8 cellular contexts compared by ENCODE assay signal in the genomic region with DNA sequence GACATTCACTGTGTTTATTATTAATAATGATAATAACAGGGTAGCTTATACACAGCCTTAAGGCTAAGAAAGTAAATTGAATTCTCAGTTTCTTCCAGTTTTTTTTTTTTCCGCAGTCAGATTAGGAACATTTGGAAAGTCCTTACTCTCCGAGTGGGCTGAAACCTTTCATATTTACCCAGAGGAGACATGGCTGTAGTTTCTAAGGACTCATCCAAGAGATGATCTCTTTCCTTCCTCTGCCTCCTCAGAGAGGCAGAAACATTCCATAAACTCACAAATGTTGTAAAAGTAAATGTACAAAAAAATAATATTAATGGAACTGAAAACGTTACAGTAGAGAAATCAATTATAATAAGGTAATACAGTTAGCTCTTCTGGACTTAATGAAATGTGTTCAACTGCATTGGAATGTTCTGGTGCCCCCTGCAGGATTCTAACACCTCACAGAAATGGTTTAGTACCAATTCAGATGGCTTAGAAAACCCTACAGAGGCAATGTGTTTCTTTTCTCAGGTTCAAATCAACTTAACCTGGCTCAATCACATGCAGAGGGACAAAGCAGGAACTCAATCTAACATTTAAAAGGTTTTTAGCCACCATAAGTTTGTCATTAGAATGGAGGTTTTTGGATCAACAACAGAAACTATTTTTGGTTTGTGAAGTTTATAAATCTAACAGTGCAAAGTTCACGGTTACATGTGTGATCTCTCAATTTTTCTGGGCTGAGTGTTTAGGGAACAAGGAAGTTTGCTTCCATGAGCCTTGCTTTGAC.
DNase-seq lines count a peak whose midpoint lies in the region; ATAC-seq and TF ChIP-seq lines count a peak whose summit lies in the region.

No MANE protein-coding gene starts in this region.

- H3K27me3 Mint-ChIP-seq in GM23338 (ENCODE audit: insufficient read depth, low read depth, poor library complexity), result no peaks in the 10 kb centered on the region

- H3K9me2 ChIP-seq in GM23338 (ENCODE audit: insufficient read depth) (no peaks in the 10 kb centered on the region), MM.1S (replicated peaks; ENCODE audit: insufficient read depth, low read length) (no peaks in the 10 kb centered on the region)

- H3K36me3 ChIP-seq in GM23338 (ENCODE audit: insufficient read depth), result no peaks in the 10 kb centered on the region
- no peaks in the 10 kb centered on the region for H3K36me3 ChIP-seq in MM.1S (replicated peaks; ENCODE audit: insufficient read depth, low read length)
- H3K36me3 ChIP-seq in brain microvascular endothelial cell (replicated peaks), result no peaks in the 10 kb centered on the region

- DNase-seq in NCI-H1436 (lab: John Stamatoyannopoulos, UW) (peak; percentile 51), NCI-H1436 treated with DMSO at 0.1 percent for 48 hours (lab: John Stamatoyannopoulos, UW) (no peak), GM23338 (ENCODE audit: low spot score) (peak; percentile 82), MM.1S (peak; percentile 72), T-helper 2 cell (peak in 4 of 5 experiments; percentile 23 to 83 (median 39)), brain microvascular endothelial cell (peak; percentile 68), kidney glomerular epithelial cell (lab: John Stamatoyannopoulos, UW) (peak; percentile 55)
- peak; percentile 24 to 55 (median 26) for DNase-seq in stimulated activated CD4-positive, alpha-beta T cell treated with anti-CD3 and anti-CD28 coated beads, TNF-alpha, amount 100 ng/mL, for 24 hours (ENCODE audit: low read depth in 3 of 3)

- no peak overlapping the region for H2AFZ ChIP-seq in GM23338
- no peak overlapping the region for H2AFZ ChIP-seq in MM.1S (ENCODE audit: low read length)

- H3K4me2 ChIP-seq in GM23338 (peak overlapping the region; percentile 36; the same call in 1 of the 2 replicates), MM.1S (ENCODE audit: low read depth, low read length) (no peak overlapping the region)

- no peaks in the 10 kb centered on the region for H3K27me3 ChIP-seq in GM23338 (ENCODE audit: insufficient read depth)
- H3K27me3 ChIP-seq in MM.1S (replicated peaks; ENCODE audit: insufficient read depth, low read length), result no peaks in the 10 kb centered on the region
- no peaks in the 10 kb centered on the region for H3K27me3 ChIP-seq in brain microvascular endothelial cell (replicated peaks)

- H3F3A ChIP-seq in GM23338 (replicated peaks; ENCODE audit: low read depth) (no peaks in the 10 kb centered on the region), MM.1S (ENCODE audit: insufficient read depth, low read length) (no peaks in the 10 kb centered on the region)

- no peaks in the 10 kb centered on the region for H3K9me3 ChIP-seq in MM.1S (replicated peaks; ENCODE audit: insufficient read depth, low read length)

- in situ Hi-C loops in brain microvascular endothelial cell (cut with HindIII; ENCODE audit: low pct_ligation_motif_present, low sequenced_read_pairs), result no loop called here

- no peak overlapping the region for H3K9ac ChIP-seq in MM.1S (ENCODE audit: low read length)

- H3K79me2 ChIP-seq in GM23338 (replicated peaks; ENCODE audit: insufficient read depth), result no peaks in the 10 kb centered on the region
- no peaks in the 10 kb centered on the region for H3K79me2 ChIP-seq in MM.1S (ENCODE audit: low read length)

- no peaks in the 10 kb centered on the region for H3K36me3 Mint-ChIP-seq in GM23338 (ENCODE audit: low read depth)

- peaks cover 33% of the 10 kb centered on the region for H3K4me1 Mint-ChIP-seq in GM23338

- H3K4me3 Mint-ChIP-seq in GM23338, result no peak overlapping the region

- no peaks in the 10 kb centered on the region for H4K20me1 ChIP-seq in GM23338 (replicated peaks; ENCODE audit: insufficient read depth)
- H4K20me1 ChIP-seq in MM.1S (ENCODE audit: insufficient read depth, low read length), result no peaks in the 10 kb centered on the region

- peak overlapping the region; percentile 34 for H3K27ac ChIP-seq in GM23338 (ENCODE audit: low read depth)
- no peak overlapping the region for H3K27ac ChIP-seq in MM.1S (ENCODE audit: low read length)
- H3K27ac ChIP-seq in brain microvascular endothelial cell, result no peak overlapping the region

- TF ChIP-seq CTCF in GM23338 (conservative IDR thresholded peaks at IDR 0.05; ENCODE audit: low read depth in 2 of 2) (peak; percentile 82 to 91), MM.1S (IDR thresholded peaks at IDR 0.05; ENCODE audit: low read length) (peak; percentile 80), brain microvascular endothelial cell (IDR thresholded peaks at IDR 0.05; ENCODE audit: low read depth, low read length, missing control alignments) (peak; percentile 70)

- H3K27ac Mint-ChIP-seq in GM23338, result peak overlapping the region; percentile 61; the same call in 1 of the 2 replicates

- H3K4me1 ChIP-seq in GM23338 (ENCODE audit: insufficient read depth), result peaks cover 12% of the 10 kb centered on the region
- no peaks in the 10 kb centered on the region for H3K4me1 ChIP-seq in MM.1S (ENCODE audit: low read length)

- peak; percentile 81 for ATAC-seq in GM23338

- H3K9me3 Mint-ChIP-seq in GM23338, result no peaks in the 10 kb centered on the region

- H3K4me3 ChIP-seq in GM23338, result no peak overlapping the region
- no peak overlapping the region for H3K4me3 ChIP-seq in MM.1S (ENCODE audit: low read length)
- no peak overlapping the region for H3K4me3 ChIP-seq in brain microvascular endothelial cell (ENCODE audit: low read depth, low read length)

TF ChIP-seq in GM23338, 12 proteins besides CTCF, POLR2A, EP300 and RAD21:
- TF ChIP-seq NANOG (IDR thresholded peaks at IDR 0.05; ENCODE audit: borderline replicate concordance) (no peak), ETS1 (IDR thresholded peaks at IDR 0.05) (no peak), JUNB (IDR thresholded peaks at IDR 0.05; ENCODE audit: unreplicated experiment) (no peak), ZNF114 (CRISPR knock-in tag; IDR thresholded peaks at IDR 0.05) (no peak), POLR2AphosphoS5 (IDR thresholded peaks at IDR 0.05; ENCODE audit: low read depth) (no peak)
- TF ChIP-seq, protein P1, sequence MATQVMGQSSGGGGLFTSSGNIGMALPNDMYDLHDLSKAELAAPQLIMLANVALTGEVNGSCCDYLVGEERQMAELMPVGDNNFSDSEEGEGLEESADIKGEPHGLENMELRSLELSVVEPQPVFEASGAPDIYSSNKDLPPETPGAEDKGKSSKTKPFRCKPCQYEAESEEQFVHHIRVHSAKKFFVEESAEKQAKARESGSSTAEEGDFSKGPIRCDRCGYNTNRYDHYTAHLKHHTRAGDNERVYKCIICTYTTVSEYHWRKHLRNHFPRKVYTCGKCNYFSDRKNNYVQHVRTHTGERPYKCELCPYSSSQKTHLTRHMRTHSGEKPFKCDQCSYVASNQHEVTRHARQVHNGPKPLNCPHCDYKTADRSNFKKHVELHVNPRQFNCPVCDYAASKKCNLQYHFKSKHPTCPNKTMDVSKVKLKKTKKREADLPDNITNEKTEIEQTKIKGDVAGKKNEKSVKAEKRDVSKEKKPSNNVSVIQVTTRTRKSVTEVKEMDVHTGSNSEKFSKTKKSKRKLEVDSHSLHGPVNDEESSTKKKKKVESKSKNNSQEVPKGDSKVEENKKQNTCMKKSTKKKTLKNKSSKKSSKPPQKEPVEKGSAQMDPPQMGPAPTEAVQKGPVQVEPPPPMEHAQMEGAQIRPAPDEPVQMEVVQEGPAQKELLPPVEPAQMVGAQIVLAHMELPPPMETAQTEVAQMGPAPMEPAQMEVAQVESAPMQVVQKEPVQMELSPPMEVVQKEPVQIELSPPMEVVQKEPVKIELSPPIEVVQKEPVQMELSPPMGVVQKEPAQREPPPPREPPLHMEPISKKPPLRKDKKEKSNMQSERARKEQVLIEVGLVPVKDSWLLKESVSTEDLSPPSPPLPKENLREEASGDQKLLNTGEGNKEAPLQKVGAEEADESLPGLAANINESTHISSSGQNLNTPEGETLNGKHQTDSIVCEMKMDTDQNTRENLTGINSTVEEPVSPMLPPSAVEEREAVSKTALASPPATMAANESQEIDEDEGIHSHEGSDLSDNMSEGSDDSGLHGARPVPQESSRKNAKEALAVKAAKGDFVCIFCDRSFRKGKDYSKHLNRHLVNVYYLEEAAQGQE (IDR thresholded peaks at IDR 0.05; ENCODE audit: unreplicated experiment), result no peak
